21 cellular contexts compared by ENCODE assay signal in the genomic region with DNA sequence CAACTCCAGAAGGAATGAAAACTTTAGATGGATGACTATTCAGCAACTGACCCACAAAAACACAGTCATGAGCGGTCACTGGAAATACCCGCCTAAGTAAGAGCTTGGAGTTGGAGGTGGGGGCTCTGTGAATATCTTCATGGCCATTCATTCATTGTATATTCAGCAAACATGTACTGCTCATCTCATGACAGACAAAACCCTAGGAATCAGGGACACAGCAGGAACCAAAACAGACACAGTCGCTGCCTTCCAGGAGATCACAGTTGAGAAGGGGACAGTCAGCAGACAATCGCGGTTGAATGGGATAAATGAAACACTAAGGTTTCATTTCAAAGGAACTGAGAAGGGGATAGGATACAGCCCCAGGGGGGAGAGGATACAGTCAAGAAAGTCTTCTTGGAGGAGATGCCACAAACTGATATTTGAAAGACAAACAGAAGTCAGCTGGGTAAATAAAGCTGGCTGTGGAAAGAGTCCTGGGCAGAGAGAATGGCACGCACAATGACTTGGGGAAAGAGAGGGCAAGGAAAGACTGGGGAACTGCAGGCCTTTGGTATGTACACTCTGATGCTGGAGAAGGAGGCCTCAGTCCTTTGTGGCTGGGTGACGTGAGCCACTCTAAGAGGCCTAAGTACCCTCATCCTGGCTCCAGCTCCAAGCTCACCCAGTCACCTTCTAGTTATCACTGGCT. TPM values are rescaled to one million over a fixed set of nuclear protein-coding genes. Genes with fewer than 3 reads are reported as not detected.
DNase-seq lines count a peak whose midpoint lies in the region; ATAC-seq and TF ChIP-seq lines count a peak whose summit lies in the region.
"Had no signal": no experiment of that assay in that cellular context is flagged by ENCODE, and none has a peak within 500 bp of the region (broad histone marks: within the 10 kb centered on the region; RNA-seq: fewer than 3 reads in every experiment).

No MANE protein-coding gene starts in this region.

- CTCF ChIA-PET in Caco-2 (lab: Charles Lee): no interaction called here

- no peak overlapping the region for H2AK5ac ChIP-seq in mesendoderm (ENCODE audit: low read length)

- no peaks in the 10 kb centered on the region for H3K9me3 ChIP-seq in Caco-2
- H3K9me3 ChIP-seq: MG63 had no signal

- intact Hi-C loops in Caco-2 (cut with micrococcal nuclease; ENCODE audit: unreplicated experiment): no loop called here

- no CpG with 5 or more reads among the region's 7 CpGs for WGBS in mesendoderm (ENCODE audit: extremely low coverage, insufficient coverage, low lambda C conversion rate)

- no peak overlapping the region for H3K9ac ChIP-seq in mesendoderm (ENCODE audit: low read length)

- H3K36me3 ChIP-seq in Caco-2 (ENCODE audit: control insufficient read depth, insufficient read depth, low read length): no peaks in the 10 kb centered on the region
- H3K36me3 ChIP-seq in mesendoderm (ENCODE audit: control insufficient read depth, insufficient read depth, low read length): no peaks in the 10 kb centered on the region
- H3K36me3 ChIP-seq: MG63 had no signal

- H3K4me1 ChIP-seq in Caco-2 (peaks cover 12% of the 10 kb centered on the region; the same call in 1 of the 2 replicates), mesendoderm (ENCODE audit: control insufficient read depth, low read depth, low read length) (no peaks in the 10 kb centered on the region)

- H3K36me3 Mint-ChIP-seq in Caco-2 (ENCODE audit: insufficient read depth, unreplicated experiment) (no peaks in the 10 kb centered on the region), chondrocyte (ENCODE audit: low read depth) (no peaks in the 10 kb centered on the region)
- H3K36me3 Mint-ChIP-seq: activated CD4-positive, alpha-beta memory T cell treated with anti-CD3 and anti-CD28 coated beads for 36 hours; CD4-positive, CD25-positive, alpha-beta regulatory T cell had no signal

- H3K27ac Mint-ChIP-seq in Caco-2 (ENCODE audit: unreplicated experiment): peak overlapping the region; percentile 27
- H3K27ac Mint-ChIP-seq in chondrocyte (ENCODE audit: unreplicated experiment): peak overlapping the region; percentile 95
- H3K27ac Mint-ChIP-seq: activated CD4-positive, alpha-beta memory T cell treated with anti-CD3 and anti-CD28 coated beads for 36 hours; CD4-positive, CD25-positive, alpha-beta regulatory T cell had no signal

- no peak overlapping the region for H2BK5ac ChIP-seq in mesendoderm (ENCODE audit: low read length)

- TF ChIP-seq CTCF in Caco-2 (IDR thresholded peaks at IDR 0.05; ENCODE audit: insufficient read depth in 1 of 2, low read depth in 1 of 2, low read length in 1 of 2, severe bottlenecking in 1 of 2, unreplicated experiment in 1 of 2) (no peak), LNCaP clone FGC (IDR thresholded peaks at IDR 0.05; ENCODE audit: control insufficient read depth, extremely low read depth, insufficient read depth) (no peak), chondrocyte (IDR thresholded peaks at IDR 0.05) (no peak)

- H2BK15ac ChIP-seq in mesendoderm (replicated peaks; ENCODE audit: low read depth): no peak overlapping the region

- ATAC-seq in GM21423 (IDR thresholded peaks at IDR 0.05; ENCODE audit: unreplicated experiment) (no peak), HG03045 (IDR thresholded peaks at IDR 0.05; ENCODE audit: unreplicated experiment) (no peak)
- ATAC-seq: activated T-cell treated with anti-CD3 and anti-CD28 coated beads, Interleukin-2, amount 50 U/mL, for 4 hours had no signal

- H3K27ac ChIP-seq in mesendoderm (ENCODE audit: low read depth, low read length): peak overlapping the region; percentile 14

- H3K4me1 Mint-ChIP-seq in Caco-2 (ENCODE audit: low read depth, unreplicated experiment): peaks cover 17% of the 10 kb centered on the region
- H3K4me1 Mint-ChIP-seq in chondrocyte (ENCODE audit: low read depth): peaks cover 91% of the 10 kb centered on the region
- H3K4me1 Mint-ChIP-seq: CD4-positive, CD25-positive, alpha-beta regulatory T cell had no signal

- no TSS peak for BruUV-seq in Caco-2 (replicated peaks; lab: Mats Ljungman, UMichigan)

- H3K79me1 ChIP-seq in mesendoderm (ENCODE audit: low read length): no peaks in the 10 kb centered on the region

- H3K18ac ChIP-seq in mesendoderm (ENCODE audit: low read length): no peak overlapping the region

- H3K4me3 Mint-ChIP-seq in Caco-2 (ENCODE audit: unreplicated experiment) (no peak overlapping the region), chondrocyte (ENCODE audit: unreplicated experiment) (peak overlapping the region; percentile 2)
- H3K4me3 Mint-ChIP-seq: activated CD4-positive, alpha-beta memory T cell treated with anti-CD3 and anti-CD28 coated beads for 36 hours; activated T-cell treated with anti-CD3 and anti-CD28 coated beads, Interleukin-2, amount 50 U/mL, for 4 hours; CD4-positive, CD25-positive, alpha-beta regulatory T cell; neural crest cell had no signal

- H3K9me3 Mint-ChIP-seq in Caco-2 (ENCODE audit: unreplicated experiment) (peaks cover 12% of the 10 kb centered on the region), chondrocyte (ENCODE audit: low read depth) (peaks cover 4% of the 10 kb centered on the region)
- H3K9me3 Mint-ChIP-seq: activated CD4-positive, alpha-beta memory T cell treated with anti-CD3 and anti-CD28 coated beads for 36 hours; activated T-cell treated with anti-CD3 and anti-CD28 coated beads, Interleukin-2, amount 50 U/mL, for 4 hours had no signal

- POLR2A ChIA-PET in Caco-2 (lab: Charles Lee): interaction anchor here (1.1 kb wide), 1 partner anchor 45 kb away, joined by 3 read pairs; the partner anchor contains the start of gene LMCD1

- no peak overlapping the region for H3K4me2 ChIP-seq in mesendoderm (ENCODE audit: low read length)

- H3K23ac ChIP-seq in mesendoderm (ENCODE audit: low read length): no peak overlapping the region

- no peaks in the 10 kb centered on the region for H3K27me3 Mint-ChIP-seq in Caco-2 (ENCODE audit: insufficient read depth, unreplicated experiment)
- H3K27me3 Mint-ChIP-seq in chondrocyte (ENCODE audit: low read depth): no peaks in the 10 kb centered on the region
- H3K27me3 Mint-ChIP-seq: CD4-positive, CD25-positive, alpha-beta regulatory T cell had no signal

- H3K56ac ChIP-seq in mesendoderm (ENCODE audit: low read length): no peak overlapping the region

- H3K4ac ChIP-seq in mesendoderm (ENCODE audit: low read depth, low read length): no peak overlapping the region

- H2BK120ac ChIP-seq in mesendoderm (ENCODE audit: low read depth, low read length): no peak overlapping the region

- no peak overlapping the region for H4K8ac ChIP-seq in mesendoderm (ENCODE audit: low read depth, low read length)

- H3K27me3 ChIP-seq in Caco-2 (replicated peaks; ENCODE audit: control insufficient read depth, insufficient read depth, low read length) (no peaks in the 10 kb centered on the region), mesendoderm (ENCODE audit: insufficient read depth, low read length, poor library complexity) (no peaks in the 10 kb centered on the region)
- H3K27me3 ChIP-seq: MG63 had no signal

- DNase-seq in Caco-2: no peak
- DNase-seq in LNCaP clone FGC (ENCODE audit: low read depth): peak; percentile 34
- no peak for DNase-seq in chondrocyte (ENCODE audit: low spot score)
- no peak for DNase-seq in mesendoderm
- DNase-seq in HuH-7.5 (ENCODE audit: low spot score): no peak
- DNase-seq in activated T-cell treated with anti-CD3 and anti-CD28 coated beads, Interleukin-2, amount 50 U/mL, for 1 hour: no peak
- DNase-seq: activated CD4-positive, alpha-beta memory T cell treated with anti-CD3 and anti-CD28 coated beads for 36 hours; activated naive CD4-positive, alpha-beta T cell treated with anti-CD3 and anti-CD28 coated beads, Interleukin-2, amount 50 U/mL, for 16 hours; activated T-cell treated with anti-CD3 and anti-CD28 coated beads, Interleukin-2, amount 50 U/mL, for 4 hours; CD4-positive, CD25-positive, alpha-beta regulatory T cell; DND-41; erythroblast; MG63; NCI-H2081; NCI-H526; OCI-M1; stimulated activated CD4-positive, alpha-beta T cell treated with anti-CD3 and anti-CD28 coated beads, Interleukin-15, amount 100 ng/mL, for 24 hours; stimulated activated naive CD4-positive, alpha-beta T cell treated with Interleukin-2 at 50 U/mL for 16 hours had no signal

- no peaks in the 10 kb centered on the region for H3K79me2 ChIP-seq in mesendoderm (ENCODE audit: control insufficient read depth, insufficient read depth, low read length)

- no peak overlapping the region for H3K4me3 ChIP-seq in Caco-2 (ENCODE audit: low read depth, low read length)
- no peak overlapping the region for H3K4me3 ChIP-seq in LNCaP clone FGC (ENCODE audit: low read depth, low read length)
- no peak overlapping the region for H3K4me3 ChIP-seq in mesendoderm (ENCODE audit: low read length)
- H3K4me3 ChIP-seq: MG63 had no signal

- H4K5ac ChIP-seq in mesendoderm (ENCODE audit: low read length): no peak overlapping the region

RNA-seq across cellular contexts. Expression of gene LMCD1, which starts 45.4 kb away (rescaled TPM):
- total RNA-seq in Caco-2 (2022): 23.9 and 24.7 TPM in 2 replicates
- total RNA-seq in chondrocyte: 260 to 268 TPM (median 263 TPM) in 3 replicates
- 7.2 TPM for polyA plus RNA-seq in mesendoderm (2013, experiment 1 of 2)
- 7.6 TPM for polyA plus RNA-seq in mesendoderm (2013, experiment 2 of 2)

Comparison
In these comparisons a context has a peak if more than half of its experiments do, and no peak if none do; other contexts are left out.
1. RNA of gene LMCD1, which starts 45.4 kb away (total RNA-seq): 260 to 268 TPM in chondrocyte; 23.9 to 24.7 TPM in Caco-2; every median in the first group is over 10 times any median in the second.